In genomic region chr15:26628071-26628470, GRCh38 we compare ENCODE assay signal across 17 cellular contexts.
A peak's percentile ranks its signal among the peaks of the same experiment; 100 is the strongest.
DNase-seq lines count a peak whose midpoint lies in the region; ATAC-seq, FAIRE-seq and TF ChIP-seq lines count a peak whose summit lies in the region.
"Had no signal": no experiment of that assay in that cellular context is flagged by ENCODE, and none has a peak within 500 bp of the region (broad histone marks: within the 10 kb centered on the region; RNA-seq: fewer than 3 reads in every experiment).

No MANE protein-coding gene starts in this region.

- DNase-seq in RWPE2 (ENCODE audit: low spot score) (no peak), keratinocyte (ENCODE audit: low read depth, low spot score) (no peak), immature natural killer cell (no peak), neuronal stem cell (ENCODE audit: low spot score) (no peak), T1000 (lab: John Stamatoyannopoulos, UW) (no peak), T-helper 1 cell (no peak)
- DNase-seq: activated B cell treated with CpG ODN at 0.5 μM for 24 hours; activated CD8-positive, alpha-beta memory T cell treated with anti-CD3 and anti-CD28 coated beads, Interleukin-2, amount 50 U/mL, for 4 hours; activated naive CD4-positive, alpha-beta T cell treated with anti-CD3 and anti-CD28 coated beads, Interleukin-2, amount 50 U/mL, for 16 hours; effector CD4-positive, alpha-beta T cell; Karpas-422; stimulated activated CD4-positive, alpha-beta T cell treated with anti-CD3 and anti-CD28 coated beads, Interleukin-4, amount 100 ng/mL, for 24 hours; tibial artery had no signal

- no peaks in the 10 kb centered on the region for H3K79me2 ChIP-seq in keratinocyte (ENCODE audit: control insufficient read depth, insufficient read depth, low read length)

- H3K36me3 ChIP-seq in HUES6 (ENCODE audit: control insufficient read depth, insufficient read depth, low read length) (peaks cover 5% of the 10 kb centered on the region; the same call in 1 of the 2 replicates), RWPE2 (ENCODE audit: low read depth) (no peaks in the 10 kb centered on the region), keratinocyte (ENCODE audit: control insufficient read depth in 2 of 2, extremely low read depth in 1 of 2, insufficient read depth in 2 of 2, low read length in 2 of 2) (no peaks in the 10 kb centered on the region), neuronal stem cell (replicated peaks in 1 of 2; ENCODE audit: control insufficient read depth in 2 of 2, insufficient read depth in 2 of 2, low read length in 2 of 2) (no peaks in the 10 kb centered on the region)
- H3K36me3 ChIP-seq: cardiac muscle cell, tibial artery had no signal

- TF ChIP-seq CTCF in 22Rv1 (IDR thresholded peaks at IDR 0.05) (no peak; the same call in 1 of the 2 replicates), RWPE2 (IDR thresholded peaks at IDR 0.05; ENCODE audit: poor library complexity, severe bottlenecking) (no peak), keratinocyte (optimal IDR thresholded peaks at IDR 0.05 in 1 of 3, IDR thresholded peaks at IDR 0.05 in 1 of 3, conservative IDR thresholded peaks at IDR 0.05 in 1 of 3; ENCODE audit: extremely low read depth in 1 of 3, insufficient read depth in 2 of 3, low read length in 3 of 3) (no peak)

- H3K27me3 ChIP-seq in HUES6 (ENCODE audit: control insufficient read depth, insufficient read depth, low read length) (no peaks in the 10 kb centered on the region), RWPE2 (ENCODE audit: insufficient read depth, poor library complexity, severe bottlenecking) (peaks cover 3% of the 10 kb centered on the region), keratinocyte (ENCODE audit: control insufficient read depth, extremely low read depth, insufficient read depth, low read length) (no peaks in the 10 kb centered on the region), neuronal stem cell (ENCODE audit: control insufficient read depth in 3 of 3, insufficient read depth in 3 of 3, low read depth in 1 of 3, low read length in 3 of 3) (no peaks in the 10 kb centered on the region)
- H3K27me3 ChIP-seq: cardiac muscle cell, tibial artery had no signal

- H3K27ac ChIP-seq in 22Rv1 (peak overlapping the region; percentile 95), HUES6 (ENCODE audit: low read depth, low read length) (no peak overlapping the region), RWPE2 (ENCODE audit: poor library complexity, severe bottlenecking) (no peak overlapping the region), keratinocyte (ENCODE audit: control insufficient read depth, insufficient read depth, low read length) (no peak overlapping the region), neuronal stem cell (replicated peaks; ENCODE audit: low read length) (no peak overlapping the region)
- H3K27ac ChIP-seq: cardiac muscle cell, HL-60 had no signal

- no peak overlapping the region for H3K18ac ChIP-seq in neuronal stem cell (ENCODE audit: low read length)

- H3K27ac Mint-ChIP-seq in immature natural killer cell: no peak overlapping the region
- H3K27ac Mint-ChIP-seq: activated B cell treated with CpG ODN at 0.5 μM for 24 hours had no signal

- H4K91ac ChIP-seq in neuronal stem cell (ENCODE audit: low read depth, low read length, poor library complexity): no peak overlapping the region

- no peak for FAIRE-seq in keratinocyte (lab: Jason Lieb, UNC)

- peaks cover 5 to 51% (median 27%) of the 10 kb centered on the region in 6 donors for H3K9me3 Mint-ChIP-seq in immature natural killer cell

- H3K36me3 Mint-ChIP-seq in immature natural killer cell: peaks cover 0 to 4% (median 0%) of the 10 kb centered on the region in 3 donors

- H4K20me1 ChIP-seq in keratinocyte (ENCODE audit: control insufficient read depth, extremely low read depth, insufficient read depth, low read length): no peaks in the 10 kb centered on the region

- H3K4ac ChIP-seq in neuronal stem cell (ENCODE audit: low read length): no peak overlapping the region

- H2BK15ac ChIP-seq in neuronal stem cell (ENCODE audit: low read length): no peak overlapping the region

- no peak overlapping the region for H2BK12ac ChIP-seq in neuronal stem cell (ENCODE audit: low read length)

- H3K9me3 ChIP-seq in HUES6 (ENCODE audit: control insufficient read depth, insufficient read depth, low read depth, low read length) (peaks cover 13% of the 10 kb centered on the region; the same call in 1 of the 2 replicates), RWPE2 (ENCODE audit: severe bottlenecking) (no peaks in the 10 kb centered on the region), keratinocyte (ENCODE audit: control insufficient read depth, low read depth, low read length) (peaks cover 9% of the 10 kb centered on the region), neuronal stem cell (replicated peaks in 1 of 2; ENCODE audit: control insufficient read depth in 2 of 2, insufficient read depth in 1 of 2, low read depth in 1 of 2, low read length in 2 of 2) (peaks cover 0 to 1% of the 10 kb centered on the region in 2 donors)
- H3K9me3 ChIP-seq: tibial artery had no signal

- H2AFZ ChIP-seq in keratinocyte (ENCODE audit: control insufficient read depth, low read length) (no peak overlapping the region), neuronal stem cell (ENCODE audit: low read length) (no peak overlapping the region)

- no peak overlapping the region for H3K23ac ChIP-seq in neuronal stem cell (ENCODE audit: low read depth, low read length, poor library complexity)

- no peaks in the 10 kb centered on the region for H3K79me1 ChIP-seq in neuronal stem cell (ENCODE audit: low read depth, low read length)

- H3K9ac ChIP-seq in HUES6 (ENCODE audit: low read length): no peak overlapping the region
- H3K9ac ChIP-seq in keratinocyte (ENCODE audit: control insufficient read depth, extremely low read depth, insufficient read depth, low read length): no peak overlapping the region
- H3K9ac ChIP-seq in neuronal stem cell (ENCODE audit: low read depth, low read length, poor library complexity): no peak overlapping the region

- H2BK5ac ChIP-seq in neuronal stem cell (ENCODE audit: low read length): no peak overlapping the region

- peak overlapping the region; percentile 4 for H3K4me2 ChIP-seq in keratinocyte (ENCODE audit: control insufficient read depth, extremely low read depth, insufficient read depth, low read depth, low read length)
- H3K4me2 ChIP-seq in neuronal stem cell (ENCODE audit: insufficient read depth, low read length, poor library complexity, severe bottlenecking): no peak overlapping the region

- ATAC-seq in RWPE2 (ENCODE audit: low read depth): peak; percentile 78

- no peak overlapping the region for H2AK5ac ChIP-seq in neuronal stem cell (ENCODE audit: low read depth, low read length)

- dilution Hi-C loops in keratinocyte (cut with MboI; ENCODE audit: extremely low pct_ligation_motif_present, low sequenced_read_pairs): no loop called here

- H3K27me3 Mint-ChIP-seq in immature natural killer cell (ENCODE audit: low read depth in 3 of 3): peaks cover 0 to 2% (median 0%) of the 10 kb centered on the region in 3 donors
- H3K27me3 Mint-ChIP-seq: activated B cell treated with CpG ODN at 0.5 μM for 24 hours had no signal

- H4K8ac ChIP-seq in neuronal stem cell (ENCODE audit: low read depth, low read length): no peak overlapping the region

- H3K9me1 ChIP-seq in keratinocyte (ENCODE audit: control insufficient read depth, extremely low read depth, insufficient read depth, low read length): no peaks in the 10 kb centered on the region

- H3K4me3 Mint-ChIP-seq in immature natural killer cell: no peak overlapping the region
- H3K4me3 Mint-ChIP-seq: activated B cell treated with CpG ODN at 0.5 μM for 24 hours had no signal

- peaks cover 54% of the 10 kb centered on the region for H3K4me1 ChIP-seq in HUES6 (ENCODE audit: control insufficient read depth, insufficient read depth, low read length)
- no peaks in the 10 kb centered on the region for H3K4me1 ChIP-seq in RWPE2 (ENCODE audit: insufficient read depth, poor library complexity, severe bottlenecking)
- no peaks in the 10 kb centered on the region for H3K4me1 ChIP-seq in keratinocyte (ENCODE audit: control insufficient read depth, extremely low read depth, insufficient read depth, low read length)
- peaks cover 0 to 3% of the 10 kb centered on the region in 2 donors for H3K4me1 ChIP-seq in neuronal stem cell (ENCODE audit: control insufficient read depth in 2 of 2, insufficient read depth in 1 of 2, low read depth in 1 of 2, low read length in 2 of 2)
- H3K4me1 ChIP-seq: tibial artery had no signal

- WGBS in neuronal stem cell (ENCODE audit: extremely low coverage in 2 of 2, insufficient read length in 2 of 2, insufficient replicate concordance in 1 of 2), 2 donors: no CpG with 5 or more reads among the region's 3 CpGs

- H2BK120ac ChIP-seq in neuronal stem cell (ENCODE audit: low read depth, low read length): no peak overlapping the region

- no peaks in the 10 kb centered on the region for H3K4me1 Mint-ChIP-seq in immature natural killer cell
- H3K4me1 Mint-ChIP-seq: activated B cell treated with CpG ODN at 0.5 μM for 24 hours had no signal

- H3K4me3 ChIP-seq in HUES6 (ENCODE audit: low read depth, low read length): peak overlapping the region; percentile 40; the same call in 1 of the 2 replicates
- H3K4me3 ChIP-seq in RWPE2 (ENCODE audit: severe bottlenecking): no peak overlapping the region
- peak overlapping the region in 1 of 3 experiments; percentile 32 for H3K4me3 ChIP-seq in keratinocyte (ENCODE audit: control insufficient read depth in 2 of 3, extremely low read depth in 1 of 3, insufficient read depth in 2 of 3, low read depth in 1 of 3, low read length in 3 of 3)
- H3K4me3 ChIP-seq in neuronal stem cell (ENCODE audit: low read length in 2 of 2): no peak overlapping the region

- H3K14ac ChIP-seq in neuronal stem cell (ENCODE audit: low read length): no peak overlapping the region
